ENCODE assay signal across 28 cellular contexts in genomic region chr19:32901504-32902161, GRCh38. TPM values are rescaled to one million over a fixed set of nuclear protein-coding genes. Genes with fewer than 3 reads are reported as not detected.
"Had no signal": no experiment of that assay in that cellular context is flagged by ENCODE, and none has a peak within 500 bp of the region (broad histone marks: within the 10 kb centered on the region; RNA-seq: fewer than 3 reads in every experiment).

No MANE protein-coding gene starts in this region.

- H3K27me3 Mint-ChIP-seq: activated CD8-positive, alpha-beta memory T cell treated with anti-CD3 and anti-CD28 coated beads, Interleukin-2, amount 10 ng/mL, durations not matched to agents 7 days and 5 days; activated CD8-positive, alpha-beta T cell treated with anti-CD3 and anti-CD28 coated beads for 36 hours; naive B cell; stimulated activated memory B cell treated with anti-CD40 and anti-IgM and Interleukin-4, amounts not matched to agents 10 μg/mL and 1 μg/mL and 100 μg/mL, for 72 hours had no signal

- H2AFZ ChIP-seq: hepatocyte, parathyroid adenoma had no signal

- H3K27ac Mint-ChIP-seq: activated CD8-positive, alpha-beta memory T cell treated with anti-CD3 and anti-CD28 coated beads, Interleukin-2, amount 10 ng/mL, durations not matched to agents 7 days and 5 days; activated CD8-positive, alpha-beta T cell treated with anti-CD3 and anti-CD28 coated beads for 36 hours; activated T-cell treated with anti-CD3 and anti-CD28 coated beads, Interleukin-2, amount 50 U/mL, for 72 hours; stimulated activated memory B cell treated with anti-CD40 and anti-IgM and Interleukin-4, amounts not matched to agents 10 μg/mL and 1 μg/mL and 100 μg/mL, for 72 hours; T-helper 1 cell treated with Interleukin-12 subunit alpha and Interleukin-12 subunit beta and Interleukin-4 antibody, amounts not matched to agents 30 μg/mL and 1 μg/mL, for 36 hours had no signal

- H3K4me3 Mint-ChIP-seq: activated CD8-positive, alpha-beta memory T cell treated with anti-CD3 and anti-CD28 coated beads, Interleukin-2, amount 10 ng/mL, durations not matched to agents 7 days and 5 days; activated CD8-positive, alpha-beta T cell treated with anti-CD3 and anti-CD28 coated beads for 36 hours; activated T-cell treated with anti-CD3 and anti-CD28 coated beads, Interleukin-2, amount 50 U/mL, for 72 hours; stimulated activated memory B cell treated with anti-CD40 and anti-IgM and Interleukin-4, amounts not matched to agents 10 μg/mL and 1 μg/mL and 100 μg/mL, for 72 hours; T-helper 1 cell treated with Interleukin-12 subunit alpha and Interleukin-12 subunit beta and Interleukin-4 antibody, amounts not matched to agents 30 μg/mL and 1 μg/mL, for 36 hours had no signal

- H3K9ac ChIP-seq: parathyroid adenoma had no signal

- DNase-seq: activated CD4-positive, alpha-beta T cell treated with anti-CD3 and anti-CD28 coated beads, Interleukin-2, amount 50 U/mL, for 1 hour; activated CD8-positive, alpha-beta memory T cell treated with anti-CD3 and anti-CD28 coated beads, Interleukin-2, amount 10 ng/mL, durations not matched to agents 7 days and 5 days; activated CD8-positive, alpha-beta T cell treated with anti-CD3 and anti-CD28 coated beads for 36 hours; activated naive CD4-positive, alpha-beta T cell; activated T-cell treated with anti-CD3 and anti-CD28 coated beads for 4 hours; activated T-cell treated with anti-CD3 and anti-CD28 coated beads, Interleukin-2, amount 50 U/mL, for 72 hours; cerebellar nuclear complex; effector CD8-positive, alpha-beta T cell; erythroblast; islet precursor cell; left ventricle myocardium superior; naive B cell; nucleus accumbens; psoas muscle; sigmoid colon; stimulated activated CD4-positive, alpha-beta T cell treated with anti-CD3 and anti-CD28 coated beads, Interleukin-4, amount 100 ng/mL, for 24 hours; stimulated activated CD8-positive, alpha-beta memory T cell treated with anti-CD3 and anti-CD28 coated beads, Interleukin-4, amount 100 ng/mL, for 48 hours; T1000; tibial artery had no signal

- ATAC-seq: activated CD8-positive, alpha-beta memory T cell treated with anti-CD3 and anti-CD28 coated beads, Interleukin-2, amount 10 ng/mL, durations not matched to agents 7 days and 5 days; activated CD8-positive, alpha-beta T cell treated with anti-CD3 and anti-CD28 coated beads for 36 hours; activated naive CD4-positive, alpha-beta T cell treated with anti-CD3 and anti-CD28 coated beads, Interleukin-2, amount 50 U/mL, for 72 hours; activated T-cell treated with anti-CD3 and anti-CD28 coated beads, Interleukin-2, amount 50 U/mL, for 72 hours; gastroesophageal sphincter; left ventricle myocardium superior; psoas muscle; stimulated activated memory B cell treated with anti-CD40 and anti-IgM and Interleukin-4, amounts not matched to agents 10 μg/mL and 1 μg/mL and 100 μg/mL, for 72 hours had no signal

- H3K4me1 Mint-ChIP-seq: activated CD8-positive, alpha-beta memory T cell treated with anti-CD3 and anti-CD28 coated beads, Interleukin-2, amount 10 ng/mL, durations not matched to agents 7 days and 5 days had no signal

- H3K4me3 ChIP-seq: cardiac muscle cell, colonic mucosa, gastroesophageal sphincter, hepatocyte, psoas muscle, sigmoid colon, suprapubic skin, tibial artery had no signal

- H3K27me3 ChIP-seq: cardiac muscle cell, colonic mucosa, gastroesophageal sphincter, hepatocyte, sigmoid colon, suprapubic skin, tibial artery had no signal

- H3K9me3 Mint-ChIP-seq: T-helper 1 cell treated with Interleukin-12 subunit alpha and Interleukin-12 subunit beta and Interleukin-4 antibody, amounts not matched to agents 30 μg/mL and 1 μg/mL, for 36 hours had no signal

- H3K9me3 ChIP-seq: colonic mucosa, psoas muscle, suprapubic skin had no signal

- H3K36me3 ChIP-seq: colonic mucosa had no signal

- H3K79me2 ChIP-seq: hepatocyte, parathyroid adenoma had no signal

- H3K27ac ChIP-seq: cardiac muscle cell, colonic mucosa, gastroesophageal sphincter, parathyroid adenoma, psoas muscle, sigmoid colon, suprapubic skin, tibial artery had no signal

- H3K4me1 ChIP-seq: colonic mucosa, gastroesophageal sphincter, parathyroid adenoma, psoas muscle, sigmoid colon, suprapubic skin, tibial artery had no signal

RNA-seq across cellular contexts. Expression of gene SLC7A9, which starts 32.1 kb away (rescaled TPM):
- total RNA-seq: activated CD8-positive, alpha-beta T cell treated with anti-CD3 and anti-CD28 coated beads for 36 hours; activated naive CD4-positive, alpha-beta T cell treated with anti-CD3 and anti-CD28 coated beads, Interleukin-2, amount 50 U/mL, for 72 hours; left ventricle myocardium superior had no signal
